In the genomic region with DNA sequence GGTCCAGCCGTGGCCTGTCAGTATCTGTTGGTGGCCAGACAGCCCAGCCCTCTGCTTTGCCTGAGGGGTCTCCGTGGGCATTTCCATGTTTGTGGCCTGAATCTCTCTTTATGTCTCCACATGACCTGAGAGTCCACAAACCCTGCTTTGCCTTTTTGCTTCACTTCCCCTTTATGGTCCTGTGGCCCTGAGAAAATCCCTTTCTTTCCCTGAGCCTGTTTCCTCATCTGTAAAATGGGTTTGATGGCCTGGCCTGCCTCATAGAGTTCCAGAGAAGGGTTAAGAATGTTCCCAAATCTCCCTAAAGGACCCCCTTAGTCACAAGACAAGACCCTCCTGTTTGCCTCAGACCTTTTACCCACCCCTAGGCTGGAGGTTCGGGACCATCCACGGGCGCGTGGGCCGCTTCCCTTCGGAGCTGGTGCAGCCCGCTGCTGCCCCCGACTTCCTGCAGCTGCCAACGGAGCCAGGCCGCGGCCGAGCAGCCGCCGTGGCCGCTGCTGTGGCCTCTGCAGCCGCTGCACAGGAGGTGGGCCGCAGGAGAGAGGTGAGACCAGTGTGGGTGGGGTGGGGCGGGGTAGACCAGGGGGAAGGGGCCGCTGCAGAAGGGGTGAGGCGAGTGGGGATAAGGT, we compare ENCODE assay signal across 10 cellular contexts. TPM values are rescaled to one million over a fixed set of nuclear protein-coding genes. Genes with fewer than 3 reads are reported as not detected.
A peak's percentile ranks its signal among the peaks of the same experiment; 100 is the strongest.
DNase-seq lines count a peak whose midpoint lies in the region; ATAC-seq, FAIRE-seq and TF ChIP-seq lines count a peak whose summit lies in the region.
"Had no signal": no experiment of that assay in that cellular context is flagged by ENCODE, and none has a peak within 500 bp of the region (broad histone marks: within the 10 kb centered on the region; RNA-seq: fewer than 3 reads in every experiment).

No MANE protein-coding gene starts in this region.

- peak overlapping the region; percentile 76 for H3K4me3 Mint-ChIP-seq in activated T-helper 2 cell treated with anti-CD3 and anti-CD28 coated beads, Interferon-gamma antibody, Interleukin-2, Interleukin-4, amounts not matched to agents 10 μg/mL and 5 μg/mL and 100 μg/mL, durations not matched to agents 14 hours and 24 hours and 36 hours (ENCODE audit: low read depth)
- H3K4me3 Mint-ChIP-seq in naive B cell: peak overlapping the region in 6 of 8 donors; percentile 20 to 95 (median 86)

- no peak for ATAC-seq in A549
- ATAC-seq in naive B cell (ENCODE audit: low read depth in 2 of 2): no peak
- no peak for ATAC-seq in GM21360 (IDR thresholded peaks at IDR 0.05; ENCODE audit: unreplicated experiment)

- TF ChIP-seq POLR2A in A549 (IDR thresholded peaks at IDR 0.05; ENCODE audit: low read length): no peak
- TF ChIP-seq POLR2A in GM12892 (IDR thresholded peaks at IDR 0.05; ENCODE audit: low read depth, low read length): no peak

- peak overlapping the region in 1 of 2 experiments; percentile 77; a peak in 1 of 6 replicates for H3K27ac ChIP-seq in A549

- no peak overlapping the region; the same call in 2 of the 3 replicates for H3K4me2 ChIP-seq in A549

- TF ChIP-seq EP300 in A549 (IDR thresholded peaks at IDR 0.05): no peak

- DNase-seq in A549 (ENCODE audit: low read depth in 1 of 2, low spot score in 1 of 2) (no peak), GM12892 (ENCODE audit: insufficient read length) (no peak), naive B cell (no peak), HuH-7 (ENCODE audit: low spot score) (no peak), NCI-H187 (lab: John Stamatoyannopoulos, UW) (no peak), GM19239 (ENCODE audit: insufficient read length, low spot score) (no peak)
- DNase-seq in activated T-helper 2 cell treated with anti-CD3 and anti-CD28 coated beads, Interferon-gamma antibody, Interleukin-2, Interleukin-4, amounts not matched to agents 10 μg/mL and 5 μg/mL and 100 μg/mL, durations not matched to agents 14 hours and 24 hours and 36 hours (ENCODE audit: low spot score): no peak

- no peak overlapping the region for H3K27ac Mint-ChIP-seq in activated T-helper 2 cell treated with anti-CD3 and anti-CD28 coated beads, Interferon-gamma antibody, Interleukin-2, Interleukin-4, amounts not matched to agents 10 μg/mL and 5 μg/mL and 100 μg/mL, durations not matched to agents 14 hours and 24 hours and 36 hours
- H3K27ac Mint-ChIP-seq in naive B cell: peak overlapping the region; percentile 22 to 96 (median 84)

- H3K9me3 Mint-ChIP-seq in activated T-helper 2 cell treated with anti-CD3 and anti-CD28 coated beads, Interferon-gamma antibody, Interleukin-2, Interleukin-4, amounts not matched to agents 10 μg/mL and 5 μg/mL and 100 μg/mL, durations not matched to agents 14 hours and 24 hours and 36 hours: no peaks in the 10 kb centered on the region
- no peaks in the 10 kb centered on the region for H3K9me3 Mint-ChIP-seq in naive B cell
- H3K9me3 Mint-ChIP-seq: activated naive CD4-positive, alpha-beta T cell treated with anti-CD3 and anti-CD28 coated beads for 36 hours had no signal

- no peaks in the 10 kb centered on the region for H3K36me3 Mint-ChIP-seq in activated T-helper 2 cell treated with anti-CD3 and anti-CD28 coated beads, Interferon-gamma antibody, Interleukin-2, Interleukin-4, amounts not matched to agents 10 μg/mL and 5 μg/mL and 100 μg/mL, durations not matched to agents 14 hours and 24 hours and 36 hours (ENCODE audit: low read depth)
- no peaks in the 10 kb centered on the region for H3K36me3 Mint-ChIP-seq in naive B cell

- no peak for TF ChIP-seq CTCF in A549 (IDR thresholded peaks at IDR 0.05)

- H3K27me3 Mint-ChIP-seq in activated T-helper 2 cell treated with anti-CD3 and anti-CD28 coated beads, Interferon-gamma antibody, Interleukin-2, Interleukin-4, amounts not matched to agents 10 μg/mL and 5 μg/mL and 100 μg/mL, durations not matched to agents 14 hours and 24 hours and 36 hours (ENCODE audit: low read depth): no peaks in the 10 kb centered on the region
- peaks cover 0 to 8% (median 0%) of the 10 kb centered on the region in 3 donors for H3K27me3 Mint-ChIP-seq in naive B cell

- 94% methylated on average over 15 of the region's 22 CpGs for WGBS in A549 (ENCODE audit: missing lambda C conversion rate)

- intact Hi-C loops in activated T-helper 2 cell treated with anti-CD3 and anti-CD28 coated beads, Interferon-gamma antibody, Interleukin-2, Interleukin-4, amounts not matched to agents 10 μg/mL and 5 μg/mL and 100 μg/mL, durations not matched to agents 14 hours and 24 hours and 36 hours (cut with micrococcal nuclease): no loop called here

- no peak for TF ChIP-seq RAD21 in A549 (conservative IDR thresholded peaks at IDR 0.05 in 1 of 2, IDR thresholded peaks at IDR 0.05 in 1 of 2)

- peaks cover 13% of the 10 kb centered on the region; the same call in 2 of the 3 replicates for H3K4me1 ChIP-seq in A549

- no peak overlapping the region for H3K4me3 ChIP-seq in A549

- no peaks in the 10 kb centered on the region for H3K9me3 ChIP-seq in A549

- peaks cover 12% of the 10 kb centered on the region for H3K4me1 Mint-ChIP-seq in activated T-helper 2 cell treated with anti-CD3 and anti-CD28 coated beads, Interferon-gamma antibody, Interleukin-2, Interleukin-4, amounts not matched to agents 10 μg/mL and 5 μg/mL and 100 μg/mL, durations not matched to agents 14 hours and 24 hours and 36 hours (ENCODE audit: low read depth)
- H3K4me1 Mint-ChIP-seq in naive B cell: peaks cover 20 to 42% (median 33%) of the 10 kb centered on the region in 3 donors

- CTCF ChIA-PET in A549 (lab: Yijun Ruan, JAX): interaction anchor here (1.0 kb wide), 1 partner anchor 16 kb away, joined by 3 read pairs; no protein-coding TSS in a partner anchor

- POLR2A ChIA-PET in A549 (lab: Yijun Ruan, JAX): interaction anchor here (1.3 kb wide), 1 partner anchor 26 kb away, joined by 6 read pairs; a partner anchor contains a TSS

- FAIRE-seq in A549 (lab: Jason Lieb, UNC) (no peak), GM12892 (lab: Jason Lieb, UNC) (peak; percentile 30), GM19239 (lab: Jason Lieb, UNC) (no peak)

TF ChIP-seq in A549, 52 proteins besides CTCF, POLR2A, EP300 and RAD21:
- TF ChIP-seq ZFP36 (IDR thresholded peaks at IDR 0.05; ENCODE audit: borderline replicate concordance, partially characterized antibody) (no peak), JUNB (IDR thresholded peaks at IDR 0.05) (no peak), KDM1A (IDR thresholded peaks at IDR 0.05; ENCODE audit: low read depth) (0 out of 2 replicates have a peak, but pooled peaks have one; percentile 38), MAFK (IDR thresholded peaks at IDR 0.05; ENCODE audit: partially characterized antibody) (no peak), MYC (IDR thresholded peaks at IDR 0.05; ENCODE audit: borderline replicate concordance, low read length) (no peak)
- TF ChIP-seq, protein P1, sequence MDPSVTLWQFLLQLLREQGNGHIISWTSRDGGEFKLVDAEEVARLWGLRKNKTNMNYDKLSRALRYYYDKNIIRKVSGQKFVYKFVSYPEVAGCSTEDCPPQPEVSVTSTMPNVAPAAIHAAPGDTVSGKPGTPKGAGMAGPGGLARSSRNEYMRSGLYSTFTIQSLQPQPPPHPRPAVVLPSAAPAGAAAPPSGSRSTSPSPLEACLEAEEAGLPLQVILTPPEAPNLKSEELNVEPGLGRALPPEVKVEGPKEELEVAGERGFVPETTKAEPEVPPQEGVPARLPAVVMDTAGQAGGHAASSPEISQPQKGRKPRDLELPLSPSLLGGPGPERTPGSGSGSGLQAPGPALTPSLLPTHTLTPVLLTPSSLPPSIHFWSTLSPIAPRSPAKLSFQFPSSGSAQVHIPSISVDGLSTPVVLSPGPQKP (IDR thresholded peaks at IDR 0.05; ENCODE audit: low read depth, low read length): no peak

RNA-seq across cellular contexts. Expression of a gene that starts 26.2 kb away (rescaled TPM):
- polyA plus RNA-seq in A549 (2011; rRNA removed) (99.2 and 105 TPM in 2 replicates), A549 (2017; fragmentation: RNase III; extraction: RNeasy Plus Mini Kit Qiagen cat#74134 plus additional on column Dnase treatment) (52.5 to 57.9 TPM (median 54.2 TPM) in 3 replicates), naive B cell (ENCODE audit: low read depth in 6 of 6) (100 to 1,000 TPM; 124 to 169 (median 146) TPM)
- 69.5 and 90.7 TPM in 2 replicates for polyA plus RNA-seq in A549 (2012; cell fraction: cytosol; rRNA removed)
- polyA plus RNA-seq in A549 (2012; cell fraction: nucleus; rRNA removed): 47.9 and 50.7 TPM in 2 replicates
- polyA minus RNA-seq in A549 (2011; rRNA and poly(A)+ RNA removed): 158 and 192 TPM in 2 replicates
- 61.6 TPM for polyA plus RNA-seq in GM12892 (2012; ENCODE audit: missing spikeins)
- total RNA-seq in activated T-helper 2 cell treated with anti-CD3 and anti-CD28 coated beads, Interferon-gamma antibody, Interleukin-2, Interleukin-4, amounts not matched to agents 10 μg/mL and 5 μg/mL and 100 μg/mL, durations not matched to agents 14 hours and 24 hours and 36 hours: 164 and 165 TPM in 2 replicates

RNA-seq across cellular contexts. Expression of a gene that starts 48.9 kb away (rescaled TPM):
- 0.22 and 0.24 TPM in 2 replicates for polyA plus RNA-seq in A549 (2011; rRNA removed)
- 0.21 and 0.26 TPM in 2 replicates for polyA plus RNA-seq in A549 (2012; cell fraction: cytosol; rRNA removed)
- polyA plus RNA-seq in A549 (2012; cell fraction: nucleus; rRNA removed): 0.91 and 1.1 TPM in 2 replicates
- 0.07 to 0.36 TPM (median 0.26 TPM) in 3 replicates for polyA plus RNA-seq in A549 (2017; fragmentation: RNase III; extraction: RNeasy Plus Mini Kit Qiagen cat#74134 plus additional on column Dnase treatment)
- polyA minus RNA-seq in A549 (2011; rRNA and poly(A)+ RNA removed): 0.19 and 0.25 TPM in 2 replicates
- 1.8 TPM for polyA plus RNA-seq in GM12892 (2012; ENCODE audit: missing spikeins)
- 0.64 and 0.80 TPM in 2 replicates for total RNA-seq in activated T-helper 2 cell treated with anti-CD3 and anti-CD28 coated beads, Interferon-gamma antibody, Interleukin-2, Interleukin-4, amounts not matched to agents 10 μg/mL and 5 μg/mL and 100 μg/mL, durations not matched to agents 14 hours and 24 hours and 36 hours
- 1 to 10 TPM in 2 of 6 donors, under 1 TPM in 4; 0.43 to 2.0 (median 0.65) TPM for polyA plus RNA-seq in naive B cell (ENCODE audit: low read depth in 6 of 6)
- total RNA-seq: HT1080 had no signal
